ENCODE assay signal across 21 cellular contexts in genomic region chr4:152713951-152714705, GRCh38. TPM values are rescaled to one million over a fixed set of nuclear protein-coding genes. Genes with fewer than 3 reads are reported as not detected.
DNase-seq lines count a peak whose midpoint lies in the region; ATAC-seq, FAIRE-seq and TF ChIP-seq lines count a peak whose summit lies in the region.
"Had no signal": no experiment of that assay in that cellular context is flagged by ENCODE, and none has a peak within 500 bp of the region (broad histone marks: within the 10 kb centered on the region; RNA-seq: fewer than 3 reads in every experiment).

No MANE protein-coding gene starts in this region.

- CTCF ChIA-PET in GM12878 (lab: Yijun Ruan, JAX), result interaction anchor here (0.7 to 1.2 kb wide), 4 partner anchors 8 to 56 kb away, joined by 3 to 5 read pairs (median 4); no protein-coding TSS in a partner anchor

- no peaks in the 10 kb centered on the region for H3K36me3 ChIP-seq in GM12878 (ENCODE audit: control insufficient read depth in 2 of 2, insufficient read depth in 2 of 2, low read length in 1 of 2)

- H3K27ac ChIP-seq in GM12878 (ENCODE audit: control insufficient read depth, insufficient read depth) (no peak overlapping the region), substantia nigra (ENCODE audit: low read depth, low read length, poor library complexity, severe bottlenecking) (no peak overlapping the region)
- H3K27ac ChIP-seq: A549, C4-2B had no signal

- H3K9ac ChIP-seq in GM12878 (ENCODE audit: control insufficient read depth, insufficient read depth, low read length), result no peak overlapping the region
- H3K9ac ChIP-seq: SK-N-SH had no signal

- no peaks in the 10 kb centered on the region for H3K79me2 ChIP-seq in GM12878 (ENCODE audit: control insufficient read depth, insufficient read depth, low read length)

- in situ Hi-C loops in GM12878 (cut with MboI), result no loop called here

- no peak overlapping the region for H2AFZ ChIP-seq in GM12878 (ENCODE audit: control insufficient read depth, low read depth, low read length)

- peaks cover 11% of the 10 kb centered on the region for H3K4me1 ChIP-seq in GM12878 (ENCODE audit: control insufficient read depth, insufficient read depth, low read length)
- H3K4me1 ChIP-seq: A549 had no signal

- RAD21 ChIA-PET in GM12878 (lab: Charles Lee; ENCODE audit: unreplicated experiment), result interaction anchor here (1.2 kb wide), 1 partner anchor 15 kb away, joined by 3 read pairs; no protein-coding TSS in a partner anchor

- BruUV-seq in GM12878 (replicated peaks; lab: Mats Ljungman, UMichigan), result no TSS peak

- H3K4me2 ChIP-seq in GM12878 (ENCODE audit: control insufficient read depth, insufficient read depth), result no peak overlapping the region
- H3K4me2 ChIP-seq: A549, SK-N-SH had no signal

- peak; percentile 57 for ATAC-seq in left ventricle myocardium superior
- ATAC-seq in Right ventricle myocardium inferior, result no peak
- ATAC-seq in GM12878, result 0 out of 3 replicates have a peak, but pooled peaks have one; percentile 9
- no peak for ATAC-seq in HG02884 (IDR thresholded peaks at IDR 0.05; ENCODE audit: unreplicated experiment)
- ATAC-seq: A549 had no signal

- SMC1A ChIA-PET in GM12878 (lab: Charles Lee; ENCODE audit: uncharacterized antibody, unreplicated experiment), result interaction anchor here (0.7 to 1.4 kb wide), 4 partner anchors 8 to 286 kb away, joined by 3 to 5 read pairs (median 4); no protein-coding TSS in a partner anchor

- TF ChIP-seq CTCF in GM12878 (IDR thresholded peaks at IDR 0.05 in 2 of 3, conservative IDR thresholded peaks at IDR 0.05 in 1 of 3; ENCODE audit: control insufficient read depth in 2 of 3, extremely low read depth in 1 of 3, insufficient read depth in 1 of 3, low read depth in 3 of 3, low read length in 3 of 3), result no peak

- H3K27me3 ChIP-seq in GM12878 (replicated peaks in 1 of 2; ENCODE audit: control insufficient read depth in 2 of 2, insufficient read depth in 2 of 2, low read length in 1 of 2), result no peaks in the 10 kb centered on the region

- H3K9me3 ChIP-seq in GM12878 (replicated peaks; ENCODE audit: control insufficient read depth, insufficient read depth, low read length), result peaks cover 6% of the 10 kb centered on the region
- H3K9me3 ChIP-seq: SK-N-SH had no signal

- no peak for TF ChIP-seq EP300 in GM12878 (IDR thresholded peaks at IDR 0.05; ENCODE audit: borderline replicate concordance in 1 of 2, control insufficient read depth in 1 of 2, low read depth in 2 of 2, low read length in 2 of 2)

- H3K4me3 ChIP-seq in GM12878, result no peak overlapping the region
- H3K4me3 ChIP-seq: A549 had no signal

- whole genome bisulfite sequencing in GM12878 (ENCODE audit: insufficient coverage, insufficient replicate concordance, low lambda C conversion rate, missing lambda C conversion rate), result 0% methylated on average over 2 of the region's 2 CpGs

- no peaks in the 10 kb centered on the region for H4K20me1 ChIP-seq in GM12878 (ENCODE audit: control insufficient read depth, insufficient read depth)

- no peak for TF ChIP-seq POLR2A in GM12878 (IDR thresholded peaks at IDR 0.05; ENCODE audit: low read depth, low read length)

- no peak for DNase-seq in left ventricle myocardium superior
- DNase-seq in Right ventricle myocardium inferior (ENCODE audit: missing footprints), result no peak
- no peak for DNase-seq in GM12878 (ENCODE audit: low read depth, low spot score)
- DNase-seq in islet precursor cell, result peak; percentile 21
- no peak for DNase-seq in foreskin melanocyte
- DNase-seq in substantia nigra (lab: John Stamatoyannopoulos, UW), result no peak
- DNase-seq: DMS79 treated with DMSO at 0.1 percent for 48 hours, H9, Kasumi-1, MM.1S, NCI-H1092 treated with DMSO at 0.1 percent for 48 hours, NCI-H146, NCI-H2029 treated with DMSO at 0.1 percent for 48 hours, NCI-H510A, NCI-H82, OCI-M1, SHP77 treated with DMSO at 0.1 percent for 48 hours, SK-N-SH had no signal

- POLR2A ChIA-PET in GM12878 (lab: Charles Lee), result interaction anchor here (0.6 kb wide), 1 partner anchor 59 kb away, joined by 3 read pairs; no protein-coding TSS in a partner anchor

- intact Hi-C loops in left ventricle myocardium superior (cut with micrococcal nuclease), result no loop called here
- intact Hi-C loops in Right ventricle myocardium inferior (cut with DNase I), result no loop called here
- intact Hi-C loops in GM12878 (cut with micrococcal nuclease; ENCODE audit: unreplicated experiment), result no loop called here

- TF ChIP-seq RAD21 in GM12878 (IDR thresholded peaks at IDR 0.05; ENCODE audit: insufficient read depth, low read depth, low read length), result no peak

- no peak for FAIRE-seq in GM12878 (lab: Jason Lieb, UNC)
- FAIRE-seq: A549 had no signal

TF ChIP-seq in GM12878, 131 proteins besides CTCF, POLR2A, EP300 and RAD21:
- no peak for TF ChIP-seq MTA2 (IDR thresholded peaks at IDR 0.05; ENCODE audit: low read depth)
- TF ChIP-seq MEF2B (IDR thresholded peaks at IDR 0.05; ENCODE audit: partially characterized antibody, poor library complexity, severe bottlenecking), result peak; percentile 67
- no peak for TF ChIP-seq BCLAF1 (IDR thresholded peaks at IDR 0.05)
- peak; percentile 73 for TF ChIP-seq PKNOX1 (IDR thresholded peaks at IDR 0.05)
- no peak for TF ChIP-seq CHD4 (IDR thresholded peaks at IDR 0.05)
- TF ChIP-seq JUNB (IDR thresholded peaks at IDR 0.05), result no peak

RNA-seq across cellular contexts. Expression of gene TMEM154, which starts 34.3 kb away (rescaled TPM):
- 3.3 TPM for total RNA-seq in left ventricle myocardium superior
- 3.2 TPM for total RNA-seq in Right ventricle myocardium inferior
- 30.9 and 31.7 TPM in 2 replicates for total RNA-seq in GM12878 (2013; cell fraction: nucleolus; rRNA removed)
- 18.8 and 23.4 TPM in 2 replicates for total RNA-seq in GM12878 (2014; rRNA removed)
- total RNA-seq in GM12878 (2014; rRNA removed; fragmentation: Illumina TruSeq; extraction: Trizol), result 22.7 and 23.7 TPM in 2 replicates
- total RNA-seq in GM12878 (2021), result 41.4 and 42.3 TPM in 2 replicates
- 4.3 TPM for polyA plus RNA-seq in GM12878 (2011; ENCODE audit: low read depth)
- polyA plus RNA-seq in GM12878 (2011; rRNA removed), result 5.1 and 8.5 TPM in 2 replicates
- 2.9 and 3.0 TPM in 2 replicates for polyA plus RNA-seq in GM12878 (2011; cell fraction: cytosol; rRNA removed)
- polyA plus RNA-seq in GM12878 (2011; cell fraction: nucleus; rRNA removed), result 2.9 and 3.5 TPM in 2 replicates
- polyA plus RNA-seq in GM12878 (2012), result 8.9 and 12.0 TPM in 2 replicates
- polyA plus RNA-seq in GM12878 (2014; fragmentation: Illumina TruSeq; extraction: Trizol), result 17.5 and 36.2 TPM in 2 replicates
- 10 to 100 TPM in 1 of 2 experiments, 1 to 10 TPM in 1; 9.3 to 17.6 TPM for polyA plus RNA-seq in GM12878 (2014; fragmentation: Nextera tagmentation; extraction: Ambion mirVana)
- 14.5 and 16.2 TPM in 2 replicates for polyA plus RNA-seq in GM12878 (2014; rRNA removed)
- 10 to 100 TPM; 26.5 to 32.3 TPM for polyA plus RNA-seq in GM12878 (2016; fragmentation: Nextera tagmentation; extraction: Ambion mirVana)
- 8.7 and 11.3 TPM in 2 replicates for polyA minus RNA-seq in GM12878 (2011; rRNA and poly(A)+ RNA removed)
- polyA minus RNA-seq in GM12878 (2011; cell fraction: cytosol; rRNA and poly(A)+ RNA removed), result 2.1 and 2.4 TPM in 2 replicates
- 4.4 and 6.9 TPM in 2 replicates for polyA minus RNA-seq in GM12878 (2011; cell fraction: nucleus; rRNA and poly(A)+ RNA removed)

Comparison
In these comparisons a context has a peak if more than half of its experiments do, and no peak if none do; other contexts are left out.
1. ATAC-seq: peak in left ventricle myocardium superior (single experiment) and GM12878 (single experiment); none in Right ventricle myocardium inferior (single experiment) and HG02884 (single experiment).